In genomic region chr11:34830648-34831047, GRCh38 we compare ENCODE assay signal across 19 cellular contexts.
DNase-seq lines count a peak whose midpoint lies in the region; ATAC-seq, FAIRE-seq and TF ChIP-seq lines count a peak whose summit lies in the region.
"Had no signal": no experiment of that assay in that cellular context is flagged by ENCODE, and none has a peak within 500 bp of the region (broad histone marks: within the 10 kb centered on the region; RNA-seq: fewer than 3 reads in every experiment).

No MANE protein-coding gene starts in this region.

- no peaks in the 10 kb centered on the region for H3K9me3 ChIP-seq in GM23248 (ENCODE audit: low read depth)
- no peaks in the 10 kb centered on the region for H3K9me3 ChIP-seq in fibroblast of lung (ENCODE audit: control insufficient read depth, insufficient read depth, low read depth, low read length)

- no peak for FAIRE-seq in GM12892 (lab: Jason Lieb, UNC)
- FAIRE-seq: frontal cortex, HTR-8/SVneo, islet of Langerhans had no signal

- no peaks in the 10 kb centered on the region for H3K79me2 ChIP-seq in GM23248 (ENCODE audit: insufficient read depth)
- no peaks in the 10 kb centered on the region for H3K79me2 ChIP-seq in fibroblast of lung (ENCODE audit: control insufficient read depth, insufficient read depth, low read length)

- H3K9ac ChIP-seq in GM23248: no peak overlapping the region
- H3K9ac ChIP-seq in fibroblast of lung (ENCODE audit: insufficient read depth, low read length): no peak overlapping the region

- no peaks in the 10 kb centered on the region for H3K4me1 ChIP-seq in GM23248 (ENCODE audit: insufficient read depth)
- no peaks in the 10 kb centered on the region for H3K4me1 ChIP-seq in fibroblast of lung (ENCODE audit: control insufficient read depth, extremely low read depth, insufficient read depth, low read length)

- H3K27me3 ChIP-seq in GM23248 (replicated peaks; ENCODE audit: insufficient read depth): peaks cover 1% of the 10 kb centered on the region; the same call in 1 of the 2 replicates
- H3K27me3 ChIP-seq in fibroblast of lung (ENCODE audit: control insufficient read depth, insufficient read depth, low read length): no peaks in the 10 kb centered on the region
- H3K27me3 ChIP-seq: brain microvascular endothelial cell had no signal

- WGBS in GM23248 (ENCODE audit: low coverage in 1 of 2, low lambda C conversion rate in 2 of 2, missing lambda C conversion rate in 2 of 2), 2 experiments: 59 to 66% methylated on average over 8 of the region's 8 CpGs

- no peak for ATAC-seq in GM21576 (IDR thresholded peaks at IDR 0.05; ENCODE audit: unreplicated experiment)
- ATAC-seq: activated CD8-positive, alpha-beta memory T cell treated with anti-CD3 and anti-CD28 coated beads, Interleukin-2, amount 10 ng/mL, durations not matched to agents 7 days and 5 days; effector memory CD8-positive, alpha-beta T cell had no signal

- no peaks in the 10 kb centered on the region for H3K36me3 ChIP-seq in GM23248 (ENCODE audit: low read depth)
- H3K36me3 ChIP-seq in fibroblast of lung (ENCODE audit: control insufficient read depth, insufficient read depth, low read length): no peaks in the 10 kb centered on the region
- H3K36me3 ChIP-seq: brain microvascular endothelial cell had no signal

- H3K4me2 ChIP-seq in GM23248 (ENCODE audit: unreplicated experiment): no peak overlapping the region
- no peak overlapping the region for H3K4me2 ChIP-seq in fibroblast of lung (ENCODE audit: extremely low read depth, insufficient read depth, low read length)

- TF ChIP-seq POLR2A in GM12892 (IDR thresholded peaks at IDR 0.05; ENCODE audit: low read depth, low read length): no peak

- H3K4me3 ChIP-seq in GM23248 (no peak overlapping the region), fibroblast of lung (replicated peaks in 1 of 4; ENCODE audit: control extremely low read depth in 1 of 4, insufficient read depth in 1 of 4, low read depth in 3 of 4, low read length in 4 of 4) (no peak overlapping the region)

- no peaks in the 10 kb centered on the region for H3K9me2 ChIP-seq in GM23248 (ENCODE audit: insufficient read depth)

- no peak overlapping the region for H2AFZ ChIP-seq in GM23248
- H2AFZ ChIP-seq in fibroblast of lung (ENCODE audit: low read length): no peak overlapping the region

- no peak for TF ChIP-seq CTCF in fibroblast of lung (conservative IDR thresholded peaks at IDR 0.05 in 1 of 2, IDR thresholded peaks at IDR 0.05 in 1 of 2; ENCODE audit: low read depth in 1 of 2, low read length in 2 of 2)

- H3K27ac ChIP-seq in GM23248: no peak overlapping the region
- no peak overlapping the region for H3K27ac ChIP-seq in fibroblast of lung (ENCODE audit: insufficient read depth, low read length)
- H3K27ac ChIP-seq: brain microvascular endothelial cell had no signal

- H4K20me1 ChIP-seq in GM23248 (ENCODE audit: insufficient read depth): no peaks in the 10 kb centered on the region
- H4K20me1 ChIP-seq in fibroblast of lung (ENCODE audit: control insufficient read depth, extremely low read depth, insufficient read depth, low read length): no peaks in the 10 kb centered on the region

- in situ Hi-C loops in GM23248 (cut with MboI): no loop called here

- no peaks in the 10 kb centered on the region for H3F3A ChIP-seq in GM23248 (ENCODE audit: insufficient read depth)

- DNase-seq in GM23248 (peak; percentile 7), NCI-H69 (lab: John Stamatoyannopoulos, UW) (peak; percentile 29), fibroblast of lung (ENCODE audit: low read depth in 2 of 2) (peak; percentile 21 to 27), renal cortical epithelial cell (ENCODE audit: low read depth) (peak; percentile 22), GM12892 (ENCODE audit: insufficient read length) (no peak), NCI-H510A (lab: John Stamatoyannopoulos, UW) (no peak)
- DNase-seq: activated CD8-positive, alpha-beta memory T cell treated with anti-CD3 and anti-CD28 coated beads, Interleukin-2, amount 10 ng/mL, durations not matched to agents 7 days and 5 days; activated naive CD4-positive, alpha-beta T cell; brain microvascular endothelial cell; CD4-positive, CD25-positive, alpha-beta regulatory T cell; effector memory CD8-positive, alpha-beta T cell; MM.1S; NCI-H2227 treated with DMSO at 0.1 percent for 48 hours; OCI-M1; stimulated activated CD4-positive, alpha-beta T cell treated with anti-CD3 and anti-CD28 coated beads, Interleukin-15, amount 100 ng/mL, for 24 hours had no signal

Comparison
In these comparisons a context has a peak if more than half of its experiments do, and no peak if none do; other contexts are left out.
1. DNase-seq: peak in GM23248 (single experiment), NCI-H69 (single experiment), fibroblast of lung (2 of 2) and renal cortical epithelial cell (single experiment); none in GM12892 (single experiment) and NCI-H510A (single experiment).